Comparison of ENCODE assay signal across 14 cellular contexts in genomic region chr13:114145256-114145655, GRCh38. TPM values are rescaled to one million over a fixed set of nuclear protein-coding genes. Genes with fewer than 3 reads are reported as not detected.
DNase-seq lines count a peak whose midpoint lies in the region; ATAC-seq and TF ChIP-seq lines count a peak whose summit lies in the region.
"Had no signal": no experiment of that assay in that cellular context is flagged by ENCODE, and none has a peak within 500 bp of the region (broad histone marks: within the 10 kb centered on the region; RNA-seq: fewer than 3 reads in every experiment).

No MANE protein-coding gene starts in this region.

- no peaks in the 10 kb centered on the region for H3K27me3 ChIP-seq in BLaER1
- H3K27me3 ChIP-seq in CD4-positive, alpha-beta memory T cell (ENCODE audit: insufficient read depth, low read length), result no peaks in the 10 kb centered on the region
- H3K27me3 ChIP-seq: gastroesophageal sphincter had no signal

- peak overlapping the region in 5 of 7 donors; percentile 91 to 96 (median 94) for H3K27ac Mint-ChIP-seq in CD4-positive, alpha-beta memory T cell
- peak overlapping the region; percentile 57 for H3K27ac Mint-ChIP-seq in glutamatergic neuron (ENCODE audit: unreplicated experiment)

- H3K36me3 Mint-ChIP-seq in CD4-positive, alpha-beta memory T cell, result peaks cover 7% of the 10 kb centered on the region in 2 donors
- no peaks in the 10 kb centered on the region for H3K36me3 Mint-ChIP-seq in glutamatergic neuron (ENCODE audit: unreplicated experiment)

- POLR2A ChIA-PET in CD4-positive, alpha-beta memory T cell (lab: Charles Lee; ENCODE audit: partially characterized antibody), result interaction anchor here (0.8 to 5.4 kb wide), 9 partner anchors 10 to 81 kb away, joined by 3 to 170 read pairs (median 20); partner anchors contain the start of gene RASA3

- H3K4me1 Mint-ChIP-seq in CD4-positive, alpha-beta memory T cell, result peaks cover 42 to 55% (median 52%) of the 10 kb centered on the region in 4 donors
- H3K4me1 Mint-ChIP-seq in glutamatergic neuron (ENCODE audit: low read depth, unreplicated experiment), result peaks cover 25% of the 10 kb centered on the region

- H3K4me2 ChIP-seq in BLaER1, result peak overlapping the region; percentile 89

- CTCF ChIA-PET in CD4-positive, alpha-beta memory T cell (lab: Charles Lee; ENCODE audit: partially characterized antibody), result interaction anchor here (1.2 to 1.7 kb wide), 2 partner anchors 13 to 17 kb away, joined by 3 to 5 read pairs; no protein-coding TSS in a partner anchor

- H3K4me3 Mint-ChIP-seq in CD4-positive, alpha-beta memory T cell, result peak overlapping the region in 7 of 8 donors; percentile 39 to 78 (median 69)
- peak overlapping the region; percentile 71 for H3K4me3 Mint-ChIP-seq in glutamatergic neuron (ENCODE audit: unreplicated experiment)

- no peaks in the 10 kb centered on the region for H3K9me3 Mint-ChIP-seq in CD4-positive, alpha-beta memory T cell
- peaks cover 6% of the 10 kb centered on the region for H3K9me3 Mint-ChIP-seq in glutamatergic neuron (ENCODE audit: unreplicated experiment)

- H3K4me3 ChIP-seq in BLaER1, result no peak overlapping the region
- H3K4me3 ChIP-seq in CD4-positive, alpha-beta memory T cell (ENCODE audit: low read length in 2 of 2), result no peak overlapping the region
- H3K4me3 ChIP-seq: gastroesophageal sphincter had no signal

- no peaks in the 10 kb centered on the region for H3K27me3 Mint-ChIP-seq in CD4-positive, alpha-beta memory T cell
- H3K27me3 Mint-ChIP-seq in glutamatergic neuron (ENCODE audit: unreplicated experiment), result peaks cover 5% of the 10 kb centered on the region

- ATAC-seq in HG03565 (IDR thresholded peaks at IDR 0.05; ENCODE audit: unreplicated experiment) (no peak), GM18870 (IDR thresholded peaks at IDR 0.05; ENCODE audit: unreplicated experiment) (no peak)
- ATAC-seq: gastroesophageal sphincter, left cardiac atrium had no signal

- H3K9me3 ChIP-seq in BLaER1, result no peaks in the 10 kb centered on the region
- no peaks in the 10 kb centered on the region for H3K9me3 ChIP-seq in CD4-positive, alpha-beta memory T cell (ENCODE audit: control insufficient read depth in 1 of 2, low read length in 2 of 2)
- H3K9me3 ChIP-seq: gastroesophageal sphincter had no signal

- intact Hi-C loops in CD4-positive, alpha-beta memory T cell (cut with micrococcal nuclease), result loop anchor here (5.0 kb wide), 1 partner anchor 33 kb away; no protein-coding TSS in a partner anchor

- H3K27ac ChIP-seq in BLaER1, result peak overlapping the region; percentile 13; the same call in 1 of the 2 replicates
- H3K27ac ChIP-seq in CD4-positive, alpha-beta memory T cell (ENCODE audit: low read depth, low read length), result peak overlapping the region; percentile 38
- H3K27ac ChIP-seq: gastroesophageal sphincter had no signal

- H4K20me1 ChIP-seq in BLaER1, result 0 out of 2 replicates have a peak, but pooled peaks cover 6% of the 10 kb centered on the region

- H3K36me3 ChIP-seq in BLaER1, result no peaks in the 10 kb centered on the region
- no peaks in the 10 kb centered on the region for H3K36me3 ChIP-seq in CD4-positive, alpha-beta memory T cell (ENCODE audit: insufficient read depth, low read length)
- H3K36me3 ChIP-seq: gastroesophageal sphincter had no signal

- peak in 1 of 5 donors; percentile 16 for DNase-seq in CD4-positive, alpha-beta memory T cell
- DNase-seq in RKO (ENCODE audit: low spot score), result peak; percentile 21
- DNase-seq in glutamatergic neuron, result peak; percentile 60
- DNase-seq in hypothalamus (lab: John Stamatoyannopoulos, UW), result no peak
- no peak for DNase-seq in GM20000 (ENCODE audit: low spot score)
- DNase-seq: left cardiac atrium, NCI-H2081 had no signal

- peak overlapping the region; percentile 35; the same call in 1 of the 2 replicates for H3K9ac ChIP-seq in BLaER1

- peaks cover 98% of the 10 kb centered on the region for H3K4me1 ChIP-seq in BLaER1
- peaks cover 98% of the 10 kb centered on the region for H3K4me1 ChIP-seq in CD4-positive, alpha-beta memory T cell (ENCODE audit: insufficient read depth, low read length)

- no peak for TF ChIP-seq CTCF in glutamatergic neuron (IDR thresholded peaks at IDR 0.05; ENCODE audit: partially characterized antibody, unreplicated experiment)
- no peak for TF ChIP-seq CTCF in GM20000 (IDR thresholded peaks at IDR 0.05; ENCODE audit: extremely low read depth, missing control alignments)

RNA-seq across cellular contexts. Expression of gene RASA3, which starts 12.8 kb away (rescaled TPM):
- 100 to 1,000 TPM; 171 to 174 TPM for total RNA-seq in CD4-positive, alpha-beta memory T cell
- 100 to 1,000 TPM in 1 of 2 donors, 10 to 100 TPM in 1; 65.5 to 141 TPM for polyA plus RNA-seq in CD4-positive, alpha-beta memory T cell
- 15.2 TPM for total RNA-seq in glutamatergic neuron (ENCODE audit: unreplicated experiment)

RNA-seq across cellular contexts. Expression of gene CFAP97D2, which starts 33.8 kb away (rescaled TPM):
- total RNA-seq in CD4-positive, alpha-beta memory T cell, result not detected
- not detected for polyA plus RNA-seq in CD4-positive, alpha-beta memory T cell
- total RNA-seq in glutamatergic neuron (ENCODE audit: unreplicated experiment), result not detected
- total RNA-seq: astrocyte, gastroesophageal sphincter, left cardiac atrium, skeletal muscle tissue had no signal
- polyA plus RNA-seq: neural cell had no signal

Comparison
In these comparisons a context has a peak if more than half of its experiments do, and no peak if none do; other contexts are left out.
1. DNase-seq: peak in RKO (single experiment) and glutamatergic neuron (single experiment); none in hypothalamus (0 of 51) and GM20000 (single experiment).
2. RNA of gene RASA3, which starts 12.8 kb away (total RNA-seq): 171 to 174 TPM in CD4-positive, alpha-beta memory T cell; 15.2 TPM in glutamatergic neuron (single experiment); every median in the first group is over 10 times any median in the second.